8 cellular contexts compared by ENCODE assay signal in the genomic region with DNA sequence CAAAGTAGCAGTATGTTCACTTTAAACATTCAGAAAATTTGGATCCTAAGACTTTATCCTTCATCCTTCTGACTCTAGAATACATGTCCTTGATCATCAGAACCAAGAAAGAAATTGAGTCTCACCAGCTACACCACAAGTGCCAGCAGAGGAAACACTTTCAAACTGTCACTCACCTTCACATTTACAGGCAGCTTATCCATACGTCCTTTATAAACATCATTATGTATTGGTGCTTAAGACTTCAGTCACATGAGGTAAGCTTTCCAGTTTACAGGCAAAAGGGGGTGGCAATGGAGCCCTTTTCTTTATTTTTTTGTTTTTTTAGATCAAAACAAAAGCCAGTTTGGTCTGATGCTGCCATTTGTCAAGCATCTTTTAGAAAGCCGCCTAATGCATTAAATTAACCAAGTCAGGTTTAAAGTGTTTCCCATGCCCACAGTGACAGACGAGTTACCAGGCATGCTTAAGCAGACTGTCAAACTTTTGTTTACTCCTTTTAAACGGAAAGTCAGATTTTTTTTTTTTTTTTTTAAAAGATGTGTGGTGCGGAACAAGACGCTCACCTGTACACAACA. TPM values are rescaled to one million over a fixed set of nuclear protein-coding genes. Genes with fewer than 3 reads are reported as not detected.
DNase-seq lines count a peak whose midpoint lies in the region; ATAC-seq, FAIRE-seq and TF ChIP-seq lines count a peak whose summit lies in the region.

No MANE protein-coding gene starts in this region.

- peak overlapping the region; percentile 75 to 96 for H3K9ac ChIP-seq in K562 (ENCODE audit: insufficient read depth in 1 of 2, low read depth in 2 of 2, low read length in 2 of 2)

- H3K79me2 ChIP-seq in K562 (ENCODE audit: control insufficient read depth, insufficient read depth, low read length) = peaks cover 16% of the 10 kb centered on the region

- in situ Hi-C loops in K562 (cut with MboI) = no loop called here

- H3K27me3 ChIP-seq in AG04450 (ENCODE audit: control insufficient read depth, insufficient read depth, low read length) (no peaks in the 10 kb centered on the region), K562 (ENCODE audit: control insufficient read depth in 2 of 2, insufficient read depth in 2 of 2, low read length in 2 of 2) (no peaks in the 10 kb centered on the region)

- H3K4me3 ChIP-seq in AG04450 (ENCODE audit: low read depth, low read length) (peak overlapping the region; percentile 77), K562 (peak overlapping the region; percentile 72)

- H3K9me3 Mint-ChIP-seq in IgD-negative memory B cell = no peaks in the 10 kb centered on the region
- H3K9me3 Mint-ChIP-seq in mesothelial cell of epicardium = peaks cover 3% of the 10 kb centered on the region

- H3K4me2 ChIP-seq in K562 (ENCODE audit: insufficient read depth, low read length) = peak overlapping the region; percentile 84

- TF ChIP-seq CTCF in AG04450 (IDR thresholded peaks at IDR 0.05; ENCODE audit: low read depth, low read length) (no peak), K562 (IDR thresholded peaks at IDR 0.05 in 2 of 3, conservative IDR thresholded peaks at IDR 0.05 in 1 of 3; ENCODE audit: insufficient read depth in 2 of 3, low read depth in 1 of 3, low read length in 3 of 3) (no peak), mesothelial cell of epicardium (IDR thresholded peaks at IDR 0.05; ENCODE audit: unreplicated experiment) (no peak)

- H3K4me1 Mint-ChIP-seq in IgD-negative memory B cell (peaks cover 5 to 18% (median 14%) of the 10 kb centered on the region in 3 donors), mesothelial cell of epicardium (peaks cover 12% of the 10 kb centered on the region)

- POLR2A ChIA-PET in AG04450 (lab: Yijun Ruan, JAX) (no interaction called here), K562 (lab: Yijun Ruan, JAX) (interaction anchor here (0.6 to 1.4 kb wide), 4 partner anchors 12 to 768 kb away, joined by 3 to 5 read pairs (median 3); partner anchors contain the start of gene MAPK14)

- FAIRE-seq in K562 (lab: Jason Lieb, UNC) (no peak), GM19239 (lab: Jason Lieb, UNC) (no peak)

- H3K27me3 Mint-ChIP-seq in IgD-negative memory B cell (no peaks in the 10 kb centered on the region), mesothelial cell of epicardium (ENCODE audit: low read depth) (no peaks in the 10 kb centered on the region)

- intact Hi-C loops in K562 (cut with micrococcal nuclease) = loop anchor here (1.0 to 2.0 kb wide), 2 partner anchors 73 to 168 kb away; partner anchors contain the start of gene MAPK14

- no peak for ATAC-seq in K562
- ATAC-seq in GM21515 (IDR thresholded peaks at IDR 0.05; ENCODE audit: unreplicated experiment) = no peak
- no peak for ATAC-seq in HG03354 (IDR thresholded peaks at IDR 0.05; ENCODE audit: poor library complexity, severe bottlenecking, unreplicated experiment)
- no peak for ATAC-seq in HG02970 (IDR thresholded peaks at IDR 0.05; ENCODE audit: low FRiP score, unreplicated experiment)

- H3K36me3 Mint-ChIP-seq in IgD-negative memory B cell (peaks cover 1% of the 10 kb centered on the region), mesothelial cell of epicardium (peaks cover 9% of the 10 kb centered on the region)

- no peaks in the 10 kb centered on the region for H3K9me1 ChIP-seq in K562 (ENCODE audit: control insufficient read depth, insufficient read depth, low read length)

- H4K20me1 ChIP-seq in K562 (replicated peaks; ENCODE audit: control insufficient read depth, insufficient read depth, low read length) = no peaks in the 10 kb centered on the region

- H3K27ac ChIP-seq in AG04450 (ENCODE audit: low read depth, low read length) (no peak overlapping the region), K562 (ENCODE audit: extremely low read depth, low read depth, low read length) (no peak overlapping the region)

- no peak for TF ChIP-seq POLR2A in K562 (conservative IDR thresholded peaks at IDR 0.05)

- peaks cover 8 to 12% of the 10 kb centered on the region in 2 experiments; a peak in 3 of 5 replicates for H3K4me1 ChIP-seq in K562 (replicated peaks in 1 of 2; ENCODE audit: control insufficient read depth in 2 of 2, insufficient read depth in 2 of 2, low read length in 2 of 2)

- 56% methylated on average over 6 of the region's 6 CpGs for WGBS in K562 (ENCODE audit: insufficient coverage, low coverage, missing lambda C conversion rate)

- H3K4me3 Mint-ChIP-seq in IgD-negative memory B cell (peak overlapping the region; percentile 86 to 93 (median 92)), mesothelial cell of epicardium (peak overlapping the region; percentile 73)

- CTCF ChIA-PET in AG04450 (lab: Charles Lee) = interaction anchor here (0.9 to 1.0 kb wide), 2 partner anchors 100 to 169 kb away, joined by 3 read pairs; no protein-coding TSS in a partner anchor
- CTCF ChIA-PET in K562 (lab: Yijun Ruan, JAX; ENCODE audit: low intra/inter-chr PET ratio) = interaction anchor here (1.0 to 2.0 kb wide), 3 partner anchors 56 to 101 kb away, joined by 3 to 7 read pairs (median 6); no protein-coding TSS in a partner anchor

- H3K9me3 ChIP-seq in AG04450 (ENCODE audit: control insufficient read depth, insufficient read depth, low read length) (no peaks in the 10 kb centered on the region), K562 (replicated peaks; ENCODE audit: control insufficient read depth, insufficient read depth, low read depth, low read length) (no peaks in the 10 kb centered on the region)

- H3K27ac Mint-ChIP-seq in IgD-negative memory B cell = peak overlapping the region; percentile 84 to 95 (median 86)
- peak overlapping the region; percentile 76 for H3K27ac Mint-ChIP-seq in mesothelial cell of epicardium

- H2AFZ ChIP-seq in K562 (ENCODE audit: low read depth, low read length) = peak overlapping the region; percentile 93

- DNase-seq in AG04450 (ENCODE audit: low read depth, low spot score) = no peak
- DNase-seq in K562 (ENCODE audit: extremely low read depth in 1 of 4, low spot score in 3 of 4) = no peak
- no peak for DNase-seq in mesothelial cell of epicardium (ENCODE audit: low spot score in 2 of 2, unreplicated experiment in 2 of 2)
- DNase-seq in GM19239 (ENCODE audit: insufficient read length, low spot score) = no peak

- no peak for TF ChIP-seq RAD21 in K562 (CRISPR knock-in tag; conservative IDR thresholded peaks at IDR 0.05 in 1 of 2, IDR thresholded peaks at IDR 0.05 in 1 of 2)

- BruUV-seq in K562 (replicated peaks; lab: Mats Ljungman, UMichigan) = no TSS peak

- peaks cover 10% of the 10 kb centered on the region; the same call in 2 of the 3 replicates for H3K36me3 ChIP-seq in K562 (ENCODE audit: control insufficient read depth, insufficient read depth, low read length)

- TF ChIP-seq EP300 in K562 (IDR thresholded peaks at IDR 0.05; ENCODE audit: low read length) = no peak

TF ChIP-seq in K562, 482 proteins besides CTCF, POLR2A, EP300 and RAD21 (continues in another document):
- TF ChIP-seq TARDBP (IDR thresholded peaks at IDR 0.05) (no peak), NFIC (IDR thresholded peaks at IDR 0.05) (no peak), MEIS2 (IDR thresholded peaks at IDR 0.05; ENCODE audit: partially characterized antibody) (peak; percentile 9)

RNA-seq across cellular contexts. Expression of gene BRPF3, which starts 1.0 kb away (rescaled TPM):
- polyA plus RNA-seq in AG04450 (2011; rRNA removed) = 13.9 and 15.5 TPM in 2 replicates
- 18.2 and 20.0 TPM in 2 replicates for polyA minus RNA-seq in AG04450 (2011; rRNA and poly(A)+ RNA removed)
- polyA plus RNA-seq in IgD-negative memory B cell = 8.9 TPM
- 42.9 and 59.6 TPM in 2 replicates for total RNA-seq in K562 (2011; cell fraction: chromatin; rRNA removed; ENCODE audit: low replicate concordance)
- total RNA-seq in K562 (2011; cell fraction: nucleolus; rRNA removed) = 23.3 and 37.0 TPM in 2 replicates
- total RNA-seq in K562 (2011; cell fraction: nucleoplasm; rRNA removed) = 28.0 and 31.7 TPM in 2 replicates
- 6.2 and 7.1 TPM in 2 replicates for total RNA-seq in K562 (2014; rRNA removed)
- total RNA-seq in K562 (2014; rRNA removed; fragmentation: Illumina TruSeq; extraction: Trizol) = 5.4 and 5.6 TPM in 2 replicates
- total RNA-seq in K562 (2015; rRNA removed; fragmentation: Illumina TruSeq; extraction: Trizol) = 8.3 and 8.8 TPM in 2 replicates
- 15.7 and 17.4 TPM in 2 replicates for total RNA-seq in K562 (2021)
- 8.0 and 9.4 TPM in 2 replicates for polyA plus RNA-seq in K562 (2011; rRNA removed)
- 8.8 and 10.7 TPM in 2 replicates for polyA plus RNA-seq in K562 (2011; cell fraction: cytosol; rRNA removed)
- 18.6 and 33.2 TPM in 2 replicates for polyA plus RNA-seq in K562 (2011; cell fraction: nucleus; rRNA removed)
- polyA plus RNA-seq in K562 (2012) = 13.0 and 15.4 TPM in 2 replicates
- 17.9 and 19.3 TPM in 2 replicates for polyA plus RNA-seq in K562 (2014; fragmentation: Illumina TruSeq; extraction: Trizol)
- 1 to 10 TPM; 2.2 to 2.5 TPM for polyA plus RNA-seq in K562 (2014; fragmentation: Nextera tagmentation; extraction: Ambion mirVana)
- 11.1 and 12.6 TPM in 2 replicates for polyA plus RNA-seq in K562 (2014; rRNA removed)
- 16.3 and 16.7 TPM in 2 replicates for polyA minus RNA-seq in K562 (2011; rRNA and poly(A)+ RNA removed)
- 8.3 and 11.7 TPM in 2 replicates for polyA minus RNA-seq in K562 (2011; cell fraction: cytosol; rRNA and poly(A)+ RNA removed)
- 25.2 and 29.1 TPM in 2 replicates for polyA minus RNA-seq in K562 (2011; cell fraction: nucleus; rRNA and poly(A)+ RNA removed)
- 54.1 to 58.6 TPM (median 57.3 TPM) in 3 replicates for total RNA-seq in mesothelial cell of epicardium
